1 cellular context compared by ENCODE assay signal in the genomic region with DNA sequence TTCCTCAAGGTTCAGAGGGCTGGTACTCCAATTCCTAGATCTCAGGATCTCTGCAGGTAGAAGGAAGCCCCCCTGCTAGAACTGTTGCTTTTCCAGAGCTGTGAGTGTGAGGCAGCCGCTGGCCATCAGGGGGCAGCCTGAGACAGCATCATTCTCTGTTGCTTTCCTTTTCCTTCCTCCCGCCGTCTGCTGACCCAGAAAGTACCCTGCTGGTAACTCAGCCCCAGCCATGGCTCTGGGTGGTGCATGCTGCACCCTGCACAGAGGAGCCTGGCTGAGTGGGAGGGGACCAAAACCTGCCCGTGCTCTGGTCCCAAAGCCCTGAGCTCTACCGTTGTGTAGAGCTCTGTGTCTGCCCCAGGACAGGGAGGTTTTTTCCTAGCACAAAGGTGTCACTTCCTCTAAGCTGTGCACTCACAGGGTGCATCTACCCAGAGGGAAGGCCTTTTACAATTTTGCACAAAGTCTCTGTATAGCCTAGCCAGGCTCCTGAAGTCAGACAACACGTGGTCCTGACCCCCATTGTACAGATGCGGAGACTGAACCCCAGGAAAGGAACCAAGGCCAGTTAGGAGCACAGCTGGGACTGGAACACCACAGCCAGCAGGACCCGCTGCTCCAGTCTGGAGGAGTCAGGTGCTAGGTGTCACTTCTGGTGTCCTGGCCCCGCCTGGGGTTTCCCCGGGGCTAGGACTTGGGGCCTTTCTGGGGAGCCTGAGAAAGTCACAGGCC.
A peak's percentile ranks its signal among the peaks of the same experiment; 100 is the strongest.
TF ChIP-seq lines count a peak whose summit lies in the region.

No MANE protein-coding gene starts in this region.

TF ChIP-seq in HepG2, 621 proteins besides CTCF, POLR2A, EP300 and RAD21 (continued from another document and continues in another):
- TF ChIP-seq ATF3 (CRISPR knock-in tag; IDR thresholded peaks at IDR 0.05) (no peak), SYNCRIP (IDR thresholded peaks at IDR 0.05; ENCODE audit: insufficient read depth, low read depth, low read length) (no peak), ZNF746 (CRISPR knock-in tag; IDR thresholded peaks at IDR 0.05) (no peak), GPBP1L1 (CRISPR knock-in tag; IDR thresholded peaks at IDR 0.05) (no peak), ZNF850 (CRISPR knock-in tag; conservative IDR thresholded peaks at IDR 0.05) (no peak), FOXK1 (CRISPR knock-in tag; IDR thresholded peaks at IDR 0.05; ENCODE audit: borderline replicate concordance, low read depth) (0 out of 2 replicates have a peak, but pooled peaks have one; percentile 24), TERF1 (CRISPR knock-in tag; IDR thresholded peaks at IDR 0.05) (no peak), SOX13 (IDR thresholded peaks at IDR 0.05) (no peak), SOX13 (CRISPR knock-in tag; conservative IDR thresholded peaks at IDR 0.05 in 1 of 2, IDR thresholded peaks at IDR 0.05 in 1 of 2) (no peak), ZNF335 (CRISPR knock-in tag; IDR thresholded peaks at IDR 0.05) (no peak), ZNF264 (CRISPR knock-in tag; IDR thresholded peaks at IDR 0.05) (no peak), BORCS8-MEF2B (CRISPR knock-in tag; IDR thresholded peaks at IDR 0.05) (no peak), HIVEP1 (CRISPR knock-in tag; IDR thresholded peaks at IDR 0.05) (peak; percentile 41; the same call in 1 of the 2 replicates), KAT8 (CRISPR knock-in tag; IDR thresholded peaks at IDR 0.05) (no peak), MAZ (IDR thresholded peaks at IDR 0.05; ENCODE audit: borderline replicate concordance, low read depth, low read length) (no peak), MAZ (CRISPR knock-in tag; IDR thresholded peaks at IDR 0.05; ENCODE audit: low read depth) (0 out of 2 replicates have a peak, but pooled peaks have one; percentile 39), TFDP1 (CRISPR knock-in tag; IDR thresholded peaks at IDR 0.05; ENCODE audit: borderline replicate concordance) (no peak), MED8 (CRISPR knock-in tag; IDR thresholded peaks at IDR 0.05; ENCODE audit: insufficient replicate concordance) (no peak), ZSCAN31 (CRISPR knock-in tag; IDR thresholded peaks at IDR 0.05; ENCODE audit: low read depth) (peak; percentile 56; the same call in 1 of the 2 replicates), FOXM1 (CRISPR knock-in tag; IDR thresholded peaks at IDR 0.05) (no peak), ZNF777 (CRISPR knock-in tag; IDR thresholded peaks at IDR 0.05) (0 out of 2 replicates have a peak, but pooled peaks have one; percentile 24), ZNF619 (CRISPR knock-in tag; IDR thresholded peaks at IDR 0.05) (no peak), HNRNPUL1 (IDR thresholded peaks at IDR 0.05; ENCODE audit: low read depth, low read length) (no peak), NAIF1 (CRISPR knock-in tag; IDR thresholded peaks at IDR 0.05; ENCODE audit: borderline replicate concordance) (no peak), HDAC1 (CRISPR knock-in tag; IDR thresholded peaks at IDR 0.05) (0 out of 2 replicates have a peak, but pooled peaks have one; percentile 44), KDM3A (CRISPR knock-in tag; IDR thresholded peaks at IDR 0.05; ENCODE audit: low read depth) (peak; percentile 22; the same call in 1 of the 2 replicates), CCAR2 (optimal IDR thresholded peaks at IDR 0.05; ENCODE audit: low read depth, low read length) (no peak), KDM6A (CRISPR knock-in tag; IDR thresholded peaks at IDR 0.05; ENCODE audit: low read depth) (no peak), ZNF747 (CRISPR knock-in tag; IDR thresholded peaks at IDR 0.05; ENCODE audit: borderline replicate concordance) (no peak), NR3C1 (CRISPR knock-in tag; IDR thresholded peaks at IDR 0.05) (no peak), RORA (CRISPR knock-in tag; IDR thresholded peaks at IDR 0.05) (no peak), MED1 (CRISPR knock-in tag; IDR thresholded peaks at IDR 0.05) (peak; percentile 25; the same call in 1 of the 2 replicates), CHD2 (IDR thresholded peaks at IDR 0.05; ENCODE audit: low read depth, low read length) (no peak), ZNF350 (CRISPR knock-in tag; IDR thresholded peaks at IDR 0.05; ENCODE audit: borderline replicate concordance, low read depth) (0 out of 2 replicates have a peak, but pooled peaks have one; percentile 21), THRA (CRISPR knock-in tag; IDR thresholded peaks at IDR 0.05; ENCODE audit: borderline replicate concordance) (peak; percentile 55; the same call in 1 of the 2 replicates), RXRB (CRISPR knock-in tag; IDR thresholded peaks at IDR 0.05; ENCODE audit: borderline replicate concordance) (peak; percentile 30; the same call in 1 of the 2 replicates), ZNF496 (CRISPR knock-in tag; IDR thresholded peaks at IDR 0.05; ENCODE audit: insufficient replicate concordance) (no peak), SALL2 (CRISPR knock-in tag; IDR thresholded peaks at IDR 0.05) (no peak), SNAI1 (CRISPR knock-in tag; IDR thresholded peaks at IDR 0.05; ENCODE audit: borderline replicate concordance) (no peak), NPAS2 (CRISPR knock-in tag; IDR thresholded peaks at IDR 0.05; ENCODE audit: borderline replicate concordance) (no peak), ELF3 (CRISPR knock-in tag; IDR thresholded peaks at IDR 0.05) (peak; percentile 60), ZNF3 (CRISPR knock-in tag; IDR thresholded peaks at IDR 0.05) (no peak), ZFP41 (CRISPR knock-in tag; IDR thresholded peaks at IDR 0.05; ENCODE audit: borderline replicate concordance) (no peak), SMAD3 (CRISPR knock-in tag; IDR thresholded peaks at IDR 0.05) (peak; percentile 43; the same call in 1 of the 2 replicates), ZNF44 (CRISPR knock-in tag; IDR thresholded peaks at IDR 0.05) (no peak), ZNF607 (CRISPR knock-in tag; IDR thresholded peaks at IDR 0.05; ENCODE audit: borderline replicate concordance) (no peak), NFKBIZ (CRISPR knock-in tag; IDR thresholded peaks at IDR 0.05) (no peak), TGIF2 (CRISPR knock-in tag; IDR thresholded peaks at IDR 0.05) (peak; percentile 61; the same call in 1 of the 2 replicates), BCL6 (CRISPR knock-in tag; IDR thresholded peaks at IDR 0.05) (0 out of 2 replicates have a peak, but pooled peaks have one; percentile 39), PLRG1 (conservative IDR thresholded peaks at IDR 0.05) (no peak), ZNF788 (CRISPR knock-in tag; IDR thresholded peaks at IDR 0.05; ENCODE audit: borderline replicate concordance) (no peak), GABPA (IDR thresholded peaks at IDR 0.05; ENCODE audit: low read depth, low read length) (no peak), GABPA (CRISPR knock-in tag; IDR thresholded peaks at IDR 0.05; ENCODE audit: low read depth) (no peak)
- TF ChIP-seq, protein P1, sequence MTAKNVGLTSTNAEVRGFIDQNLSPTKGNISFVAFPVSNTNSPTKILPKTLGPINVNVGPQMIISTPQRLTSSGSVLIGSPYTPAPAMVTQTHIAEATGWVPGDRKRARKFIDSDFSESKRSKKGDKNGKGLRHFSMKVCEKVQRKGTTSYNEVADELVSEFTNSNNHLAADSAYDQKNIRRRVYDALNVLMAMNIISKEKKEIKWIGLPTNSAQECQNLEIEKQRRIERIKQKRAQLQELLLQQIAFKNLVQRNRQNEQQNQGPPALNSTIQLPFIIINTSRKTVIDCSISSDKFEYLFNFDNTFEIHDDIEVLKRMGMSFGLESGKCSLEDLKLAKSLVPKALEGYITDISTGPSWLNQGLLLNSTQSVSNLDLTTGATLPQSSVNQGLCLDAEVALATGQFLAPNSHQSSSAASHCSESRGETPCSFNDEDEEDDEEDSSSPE (CRISPR knock-in tag; IDR thresholded peaks at IDR 0.05) = 0 out of 2 replicates have a peak, but pooled peaks have one; percentile 22
- TF ChIP-seq, protein P2, sequence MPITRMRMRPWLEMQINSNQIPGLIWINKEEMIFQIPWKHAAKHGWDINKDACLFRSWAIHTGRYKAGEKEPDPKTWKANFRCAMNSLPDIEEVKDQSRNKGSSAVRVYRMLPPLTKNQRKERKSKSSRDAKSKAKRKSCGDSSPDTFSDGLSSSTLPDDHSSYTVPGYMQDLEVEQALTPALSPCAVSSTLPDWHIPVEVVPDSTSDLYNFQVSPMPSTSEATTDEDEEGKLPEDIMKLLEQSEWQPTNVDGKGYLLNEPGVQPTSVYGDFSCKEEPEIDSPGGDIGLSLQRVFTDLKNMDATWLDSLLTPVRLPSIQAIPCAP (CRISPR knock-in tag; IDR thresholded peaks at IDR 0.05; ENCODE audit: low read depth) = no peak
- TF ChIP-seq, protein P3, sequence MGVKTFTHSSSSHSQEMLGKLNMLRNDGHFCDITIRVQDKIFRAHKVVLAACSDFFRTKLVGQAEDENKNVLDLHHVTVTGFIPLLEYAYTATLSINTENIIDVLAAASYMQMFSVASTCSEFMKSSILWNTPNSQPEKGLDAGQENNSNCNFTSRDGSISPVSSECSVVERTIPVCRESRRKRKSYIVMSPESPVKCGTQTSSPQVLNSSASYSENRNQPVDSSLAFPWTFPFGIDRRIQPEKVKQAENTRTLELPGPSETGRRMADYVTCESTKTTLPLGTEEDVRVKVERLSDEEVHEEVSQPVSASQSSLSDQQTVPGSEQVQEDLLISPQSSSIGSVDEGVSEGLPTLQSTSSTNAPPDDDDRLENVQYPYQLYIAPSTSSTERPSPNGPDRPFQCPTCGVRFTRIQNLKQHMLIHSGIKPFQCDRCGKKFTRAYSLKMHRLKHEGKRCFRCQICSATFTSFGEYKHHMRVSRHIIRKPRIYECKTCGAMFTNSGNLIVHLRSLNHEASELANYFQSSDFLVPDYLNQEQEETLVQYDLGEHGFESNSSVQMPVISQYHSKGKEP (CRISPR knock-in tag; IDR thresholded peaks at IDR 0.05) = no peak
- TF ChIP-seq, protein P4, sequence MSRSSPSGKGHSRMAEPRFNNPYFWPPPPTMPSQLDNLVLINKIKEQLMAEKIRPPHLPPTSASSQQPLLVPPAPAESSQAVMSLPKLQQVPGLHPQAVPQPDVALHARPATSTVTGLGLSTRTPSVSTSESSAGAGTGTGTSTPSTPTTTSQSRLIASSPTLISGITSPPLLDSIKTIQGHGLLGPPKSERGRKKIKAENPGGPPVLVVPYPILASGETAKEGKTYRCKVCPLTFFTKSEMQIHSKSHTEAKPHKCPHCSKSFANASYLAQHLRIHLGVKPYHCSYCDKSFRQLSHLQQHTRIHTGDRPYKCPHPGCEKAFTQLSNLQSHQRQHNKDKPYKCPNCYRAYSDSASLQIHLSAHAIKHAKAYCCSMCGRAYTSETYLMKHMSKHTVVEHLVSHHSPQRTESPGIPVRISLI (CRISPR knock-in tag; IDR thresholded peaks at IDR 0.05; ENCODE audit: borderline replicate concordance) = peak; percentile 38; the same call in 1 of the 2 replicates
- TF ChIP-seq, protein P5, sequence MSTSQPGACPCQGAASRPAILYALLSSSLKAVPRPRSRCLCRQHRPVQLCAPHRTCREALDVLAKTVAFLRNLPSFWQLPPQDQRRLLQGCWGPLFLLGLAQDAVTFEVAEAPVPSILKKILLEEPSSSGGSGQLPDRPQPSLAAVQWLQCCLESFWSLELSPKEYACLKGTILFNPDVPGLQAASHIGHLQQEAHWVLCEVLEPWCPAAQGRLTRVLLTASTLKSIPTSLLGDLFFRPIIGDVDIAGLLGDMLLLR (CRISPR knock-in tag; IDR thresholded peaks at IDR 0.05) = no peak
